Comparison of ENCODE assay signal across 16 cellular contexts in genomic region chr9:87076825-87077224, GRCh38.
"Had no signal": no experiment of that assay in that cellular context is flagged by ENCODE, and none has a peak within 500 bp of the region (broad histone marks: within the 10 kb centered on the region; RNA-seq: fewer than 3 reads in every experiment).

No MANE protein-coding gene starts in this region.

- ATAC-seq: activated naive CD4-positive, alpha-beta T cell treated with anti-CD3 and anti-CD28 coated beads, Interleukin-2, amount 50 U/mL, for 72 hours; effector memory CD8-positive, alpha-beta T cell; mucosa of descending colon; natural killer cell; right lobe of liver; stimulated activated naive B cell treated with anti-CD40 and anti-IgM and Interleukin-4, amounts not matched to agents 10 μg/mL and 1 μg/mL and 100 μg/mL, for 72 hours had no signal

- H3K27ac ChIP-seq: cardiac muscle cell, right lobe of liver, spleen had no signal

- H3K9me3 Mint-ChIP-seq: immature natural killer cell had no signal

- H3K4me1 Mint-ChIP-seq: immature natural killer cell; natural killer cell; stimulated activated naive B cell treated with anti-CD40 and anti-IgM and Interleukin-4, amounts not matched to agents 10 μg/mL and 1 μg/mL and 100 μg/mL, for 72 hours had no signal

- H3K27ac Mint-ChIP-seq: activated naive CD4-positive, alpha-beta T cell treated with anti-CD3 and anti-CD28 coated beads, Interleukin-2, amount 50 U/mL, for 72 hours; dendritic cell treated with granulocyte-macrophage colony-stimulating factor and Interleukin-4, amounts not matched to agents 40 ng/mL and 50 ng/mL, for 4 days; effector memory CD8-positive, alpha-beta T cell; immature natural killer cell; natural killer cell; stimulated activated naive B cell treated with anti-CD40 and anti-IgM and Interleukin-4, amounts not matched to agents 10 μg/mL and 1 μg/mL and 100 μg/mL, for 72 hours; T-helper 2 cell treated with Interferon-gamma antibody and Interleukin-4, amounts not matched to agents 5 μg/mL and 100 μg/mL, for 36 hours had no signal

- DNase-seq: activated effector memory CD4-positive, alpha-beta T cell treated with Interleukin-2 at 50 U/mL for 16 hours; effector memory CD8-positive, alpha-beta T cell; immature natural killer cell; mucosa of descending colon; natural killer cell; posterior cingulate gyrus; right lobe of liver; spleen; stimulated activated CD4-positive, alpha-beta T cell treated with anti-CD3 and anti-CD28 coated beads, Interleukin-1b, Interleukin-23, amount 100 ng/mL, for 48 hours; stimulated activated naive B cell treated with anti-CD40 and anti-IgM and Interleukin-4, amounts not matched to agents 10 μg/mL and 1 μg/mL and 100 μg/mL, for 72 hours; SW 1271; transverse colon had no signal

- H3K4me3 Mint-ChIP-seq: dendritic cell treated with granulocyte-macrophage colony-stimulating factor and Interleukin-4, amounts not matched to agents 40 ng/mL and 50 ng/mL, for 4 days; effector memory CD8-positive, alpha-beta T cell; immature natural killer cell; natural killer cell; stimulated activated naive B cell treated with anti-CD40 and anti-IgM and Interleukin-4, amounts not matched to agents 10 μg/mL and 1 μg/mL and 100 μg/mL, for 72 hours; T-helper 2 cell treated with Interferon-gamma antibody and Interleukin-4, amounts not matched to agents 5 μg/mL and 100 μg/mL, for 36 hours had no signal

- H3K9me3 ChIP-seq: mucosa of descending colon, right lobe of liver, transverse colon had no signal

- H3K27me3 Mint-ChIP-seq: dendritic cell treated with granulocyte-macrophage colony-stimulating factor and Interleukin-4, amounts not matched to agents 40 ng/mL and 50 ng/mL, for 4 days; stimulated activated naive B cell treated with anti-CD40 and anti-IgM and Interleukin-4, amounts not matched to agents 10 μg/mL and 1 μg/mL and 100 μg/mL, for 72 hours had no signal

- H3K27me3 ChIP-seq: cardiac muscle cell, right lobe of liver, spleen, transverse colon had no signal

- H3K4me3 ChIP-seq: cardiac muscle cell, mucosa of descending colon, right lobe of liver, spleen, transverse colon had no signal

- H3K36me3 Mint-ChIP-seq: immature natural killer cell; natural killer cell; stimulated activated naive B cell treated with anti-CD40 and anti-IgM and Interleukin-4, amounts not matched to agents 10 μg/mL and 1 μg/mL and 100 μg/mL, for 72 hours had no signal

- H3K4me1 ChIP-seq: right lobe of liver, spleen, transverse colon had no signal

- H3K36me3 ChIP-seq: cardiac muscle cell, right lobe of liver, spleen, transverse colon had no signal
